In genomic region chr7:30594055-30594539, GRCh38 we compare ENCODE assay signal across 8 cellular contexts. TPM values are rescaled to one million over a fixed set of nuclear protein-coding genes. Genes with fewer than 3 reads are reported as not detected.
A peak's percentile ranks its signal among the peaks of the same experiment; 100 is the strongest.
DNase-seq lines count a peak whose midpoint lies in the region; ATAC-seq and TF ChIP-seq lines count a peak whose summit lies in the region.

No MANE protein-coding gene starts in this region.

- H3K27ac Mint-ChIP-seq in glutamatergic neuron (ENCODE audit: unreplicated experiment) (peak overlapping the region; percentile 100), progenitor cell of endocrine pancreas (peak overlapping the region; percentile 98)

- H3K4me3 ChIP-seq in BE2C (ENCODE audit: low read depth, low read length) = peak overlapping the region; percentile 96

- H3K9me3 Mint-ChIP-seq in glutamatergic neuron (ENCODE audit: unreplicated experiment) = peaks cover 23% of the 10 kb centered on the region
- no peaks in the 10 kb centered on the region for H3K9me3 Mint-ChIP-seq in progenitor cell of endocrine pancreas (ENCODE audit: low read depth)

- no peak for TF ChIP-seq CTCF in BE2C (IDR thresholded peaks at IDR 0.05; ENCODE audit: low read depth, low read length)
- no peak for TF ChIP-seq CTCF in glutamatergic neuron (IDR thresholded peaks at IDR 0.05; ENCODE audit: partially characterized antibody, unreplicated experiment)
- TF ChIP-seq CTCF in progenitor cell of endocrine pancreas (IDR thresholded peaks at IDR 0.05; ENCODE audit: unreplicated experiment) = no peak
- TF ChIP-seq CTCF in omental fat pad (IDR thresholded peaks at IDR 0.05) = no peak

- H3K27me3 Mint-ChIP-seq in glutamatergic neuron (ENCODE audit: unreplicated experiment) = peaks cover 12% of the 10 kb centered on the region
- H3K27me3 Mint-ChIP-seq in progenitor cell of endocrine pancreas = no peaks in the 10 kb centered on the region

- ATAC-seq in GM18867 (IDR thresholded peaks at IDR 0.05; ENCODE audit: unreplicated experiment) (peak; percentile 31), HG03064 (IDR thresholded peaks at IDR 0.05; ENCODE audit: low read depth, unreplicated experiment) (peak; percentile 33), omental fat pad (ENCODE audit: low FRiP score) (no peak)

- no peaks in the 10 kb centered on the region for H3K9me3 ChIP-seq in BE2C

- H3K4me1 Mint-ChIP-seq in glutamatergic neuron (ENCODE audit: low read depth, unreplicated experiment) (peaks cover 13% of the 10 kb centered on the region), progenitor cell of endocrine pancreas (ENCODE audit: low read depth) (peaks cover 18% of the 10 kb centered on the region)

- 0 out of 2 replicates have a peak, but pooled peaks cover 2% of the 10 kb centered on the region for H3K4me1 ChIP-seq in BE2C

- H3K4me3 Mint-ChIP-seq in glutamatergic neuron (ENCODE audit: unreplicated experiment) (peak overlapping the region; percentile 100), progenitor cell of endocrine pancreas (ENCODE audit: low read depth) (peak overlapping the region; percentile 99)

- peaks cover 8% of the 10 kb centered on the region for H3K36me3 ChIP-seq in BE2C

- H3K36me3 Mint-ChIP-seq in glutamatergic neuron (ENCODE audit: unreplicated experiment) (no peaks in the 10 kb centered on the region), progenitor cell of endocrine pancreas (ENCODE audit: insufficient read depth) (peaks cover 2% of the 10 kb centered on the region)

- DNase-seq in BE2C (peak; percentile 32), NOMO-1 treated with dmso at 0.1 percent for 144 hours (lab: John Stamatoyannopoulos, UW; ENCODE audit: unreplicated experiment) (peak; percentile 31), activated T-helper 1 cell treated with Interleukin-2 at 50 U/mL for 16 hours (ENCODE audit: low read depth) (peak; percentile 9), glutamatergic neuron (peak; percentile 32), progenitor cell of endocrine pancreas (ENCODE audit: low spot score, unreplicated experiment) (peak; percentile 27), omental fat pad (ENCODE audit: low spot score) (no peak)

- no peaks in the 10 kb centered on the region for H3K27me3 ChIP-seq in BE2C

RNA-seq across cellular contexts. Expression of gene GARS1, which starts 0.6 kb away (rescaled TPM):
- polyA plus RNA-seq in BE2C (2012; ENCODE audit: insufficient read depth, insufficient read length, low read depth) = 353 TPM
- total RNA-seq in glutamatergic neuron (ENCODE audit: unreplicated experiment) (511 TPM), progenitor cell of endocrine pancreas (117 and 141 TPM in 2 replicates), omental fat pad (100 to 1,000 TPM in 2 of 4 donors, 10 to 100 TPM in 2; 66.8 to 136 (median 105) TPM)
